Comparison of ENCODE assay signal across 1 cellular context in the genomic region with DNA sequence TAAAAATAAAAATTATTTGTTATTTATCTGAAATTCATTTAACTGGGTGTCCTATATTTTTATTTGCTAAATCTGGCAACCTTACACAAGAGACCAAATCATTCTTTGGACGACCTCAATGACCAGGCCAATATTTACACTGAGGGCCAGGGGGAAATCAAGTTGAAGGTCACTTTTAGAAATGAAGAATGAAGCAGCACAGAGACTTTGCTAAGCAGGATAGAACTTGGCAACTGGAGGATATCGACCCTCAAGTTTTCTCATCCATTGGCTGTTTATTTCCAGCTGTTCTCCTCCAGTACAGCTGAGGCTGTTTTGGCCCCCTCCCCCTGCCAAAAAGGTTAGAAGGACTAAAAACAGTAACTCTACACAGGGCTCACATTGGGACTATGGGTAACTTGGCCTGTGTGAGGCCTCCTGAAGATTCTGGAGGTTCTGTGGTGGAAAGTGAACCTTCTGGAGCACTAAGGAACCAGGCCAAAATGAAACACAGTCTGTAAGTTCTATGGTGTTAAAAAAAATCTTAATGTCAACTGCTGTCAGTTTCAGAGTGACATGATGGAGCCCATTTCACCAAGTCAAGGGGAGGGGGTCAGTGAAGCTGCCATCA.
A peak's percentile ranks its signal among the peaks of the same experiment; 100 is the strongest.
TF ChIP-seq lines count a peak whose summit lies in the region.

No MANE protein-coding gene starts in this region.

TF ChIP-seq in HepG2, 621 proteins besides CTCF, POLR2A, EP300 and RAD21 (continued from another document and continues in another):
- TF ChIP-seq, protein P1, sequence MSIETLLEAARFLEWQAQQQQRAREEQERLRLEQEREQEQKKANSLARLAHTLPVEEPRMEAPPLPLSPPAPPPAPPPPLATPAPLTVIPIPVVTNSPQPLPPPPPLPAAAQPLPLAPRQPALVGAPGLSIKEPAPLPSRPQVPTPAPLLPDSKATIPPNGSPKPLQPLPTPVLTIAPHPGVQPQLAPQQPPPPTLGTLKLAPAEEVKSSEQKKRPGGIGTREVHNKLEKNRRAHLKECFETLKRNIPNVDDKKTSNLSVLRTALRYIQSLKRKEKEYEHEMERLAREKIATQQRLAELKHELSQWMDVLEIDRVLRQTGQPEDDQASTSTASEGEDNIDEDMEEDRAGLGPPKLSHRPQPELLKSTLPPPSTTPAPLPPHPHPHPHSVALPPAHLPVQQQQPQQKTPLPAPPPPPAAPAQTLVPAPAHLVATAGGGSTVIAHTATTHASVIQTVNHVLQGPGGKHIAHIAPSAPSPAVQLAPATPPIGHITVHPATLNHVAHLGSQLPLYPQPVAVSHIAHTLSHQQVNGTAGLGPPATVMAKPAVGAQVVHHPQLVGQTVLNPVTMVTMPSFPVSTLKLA (IDR thresholded peaks at IDR 0.05) = no peak
- TF ChIP-seq, protein P2, sequence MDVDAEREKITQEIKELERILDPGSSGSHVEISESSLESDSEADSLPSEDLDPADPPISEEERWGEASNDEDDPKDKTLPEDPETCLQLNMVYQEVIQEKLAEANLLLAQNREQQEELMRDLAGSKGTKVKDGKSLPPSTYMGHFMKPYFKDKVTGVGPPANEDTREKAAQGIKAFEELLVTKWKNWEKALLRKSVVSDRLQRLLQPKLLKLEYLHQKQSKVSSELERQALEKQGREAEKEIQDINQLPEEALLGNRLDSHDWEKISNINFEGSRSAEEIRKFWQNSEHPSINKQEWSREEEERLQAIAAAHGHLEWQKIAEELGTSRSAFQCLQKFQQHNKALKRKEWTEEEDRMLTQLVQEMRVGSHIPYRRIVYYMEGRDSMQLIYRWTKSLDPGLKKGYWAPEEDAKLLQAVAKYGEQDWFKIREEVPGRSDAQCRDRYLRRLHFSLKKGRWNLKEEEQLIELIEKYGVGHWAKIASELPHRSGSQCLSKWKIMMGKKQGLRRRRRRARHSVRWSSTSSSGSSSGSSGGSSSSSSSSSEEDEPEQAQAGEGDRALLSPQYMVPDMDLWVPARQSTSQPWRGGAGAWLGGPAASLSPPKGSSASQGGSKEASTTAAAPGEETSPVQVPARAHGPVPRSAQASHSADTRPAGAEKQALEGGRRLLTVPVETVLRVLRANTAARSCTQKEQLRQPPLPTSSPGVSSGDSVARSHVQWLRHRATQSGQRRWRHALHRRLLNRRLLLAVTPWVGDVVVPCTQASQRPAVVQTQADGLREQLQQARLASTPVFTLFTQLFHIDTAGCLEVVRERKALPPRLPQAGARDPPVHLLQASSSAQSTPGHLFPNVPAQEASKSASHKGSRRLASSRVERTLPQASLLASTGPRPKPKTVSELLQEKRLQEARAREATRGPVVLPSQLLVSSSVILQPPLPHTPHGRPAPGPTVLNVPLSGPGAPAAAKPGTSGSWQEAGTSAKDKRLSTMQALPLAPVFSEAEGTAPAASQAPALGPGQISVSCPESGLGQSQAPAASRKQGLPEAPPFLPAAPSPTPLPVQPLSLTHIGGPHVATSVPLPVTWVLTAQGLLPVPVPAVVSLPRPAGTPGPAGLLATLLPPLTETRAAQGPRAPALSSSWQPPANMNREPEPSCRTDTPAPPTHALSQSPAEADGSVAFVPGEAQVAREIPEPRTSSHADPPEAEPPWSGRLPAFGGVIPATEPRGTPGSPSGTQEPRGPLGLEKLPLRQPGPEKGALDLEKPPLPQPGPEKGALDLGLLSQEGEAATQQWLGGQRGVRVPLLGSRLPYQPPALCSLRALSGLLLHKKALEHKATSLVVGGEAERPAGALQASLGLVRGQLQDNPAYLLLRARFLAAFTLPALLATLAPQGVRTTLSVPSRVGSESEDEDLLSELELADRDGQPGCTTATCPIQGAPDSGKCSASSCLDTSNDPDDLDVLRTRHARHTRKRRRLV (CRISPR knock-in tag; IDR thresholded peaks at IDR 0.05) = no peak
- no peak for TF ChIP-seq SIN3A (IDR thresholded peaks at IDR 0.05; ENCODE audit: borderline replicate concordance, low read depth, low read length)
- no peak for TF ChIP-seq NR3C1 (CRISPR knock-in tag; IDR thresholded peaks at IDR 0.05)
- TF ChIP-seq, protein P3, sequence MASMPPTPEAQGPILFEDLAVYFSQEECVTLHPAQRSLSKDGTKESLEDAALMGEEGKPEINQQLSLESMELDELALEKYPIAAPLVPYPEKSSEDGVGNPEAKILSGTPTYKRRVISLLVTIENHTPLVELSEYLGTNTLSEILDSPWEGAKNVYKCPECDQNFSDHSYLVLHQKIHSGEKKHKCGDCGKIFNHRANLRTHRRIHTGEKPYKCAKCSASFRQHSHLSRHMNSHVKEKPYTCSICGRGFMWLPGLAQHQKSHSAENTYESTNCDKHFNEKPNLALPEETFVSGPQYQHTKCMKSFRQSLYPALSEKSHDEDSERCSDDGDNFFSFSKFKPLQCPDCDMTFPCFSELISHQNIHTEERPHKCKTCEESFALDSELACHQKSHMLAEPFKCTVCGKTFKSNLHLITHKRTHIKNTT (CRISPR knock-in tag; IDR thresholded peaks at IDR 0.05) = no peak
- TF ChIP-seq, protein P4, sequence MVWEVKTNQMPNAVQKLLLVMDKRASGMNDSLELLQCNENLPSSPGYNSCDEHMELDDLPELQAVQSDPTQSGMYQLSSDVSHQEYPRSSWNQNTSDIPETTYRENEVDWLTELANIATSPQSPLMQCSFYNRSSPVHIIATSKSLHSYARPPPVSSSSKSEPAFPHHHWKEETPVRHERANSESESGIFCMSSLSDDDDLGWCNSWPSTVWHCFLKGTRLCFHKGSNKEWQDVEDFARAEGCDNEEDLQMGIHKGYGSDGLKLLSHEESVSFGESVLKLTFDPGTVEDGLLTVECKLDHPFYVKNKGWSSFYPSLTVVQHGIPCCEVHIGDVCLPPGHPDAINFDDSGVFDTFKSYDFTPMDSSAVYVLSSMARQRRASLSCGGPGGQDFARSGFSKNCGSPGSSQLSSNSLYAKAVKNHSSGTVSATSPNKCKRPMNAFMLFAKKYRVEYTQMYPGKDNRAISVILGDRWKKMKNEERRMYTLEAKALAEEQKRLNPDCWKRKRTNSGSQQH (CRISPR knock-in tag; IDR thresholded peaks at IDR 0.05; ENCODE audit: low read depth) = no peak
- peak; percentile 78; the same call in 1 of the 2 replicates for TF ChIP-seq SOX5 (CRISPR knock-in tag; IDR thresholded peaks at IDR 0.05; ENCODE audit: borderline replicate concordance)
- TF ChIP-seq RNF2 (conservative IDR thresholded peaks at IDR 0.05; ENCODE audit: low read depth) = no peak
- TF ChIP-seq, protein P5, sequence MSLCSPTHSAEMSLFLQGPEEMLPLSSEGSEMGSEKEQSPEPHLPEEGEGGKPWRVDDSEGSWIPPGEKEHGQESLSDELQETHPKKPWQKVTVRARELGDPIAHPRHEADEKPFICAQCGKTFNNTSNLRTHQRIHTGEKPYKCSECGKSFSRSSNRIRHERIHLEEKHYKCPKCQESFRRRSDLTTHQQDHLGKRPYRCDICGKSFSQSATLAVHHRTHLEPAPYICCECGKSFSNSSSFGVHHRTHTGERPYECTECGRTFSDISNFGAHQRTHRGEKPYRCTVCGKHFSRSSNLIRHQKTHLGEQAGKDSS (CRISPR knock-in tag; IDR thresholded peaks at IDR 0.05; ENCODE audit: borderline replicate concordance, low read depth) = no peak
- TF ChIP-seq, protein P6, sequence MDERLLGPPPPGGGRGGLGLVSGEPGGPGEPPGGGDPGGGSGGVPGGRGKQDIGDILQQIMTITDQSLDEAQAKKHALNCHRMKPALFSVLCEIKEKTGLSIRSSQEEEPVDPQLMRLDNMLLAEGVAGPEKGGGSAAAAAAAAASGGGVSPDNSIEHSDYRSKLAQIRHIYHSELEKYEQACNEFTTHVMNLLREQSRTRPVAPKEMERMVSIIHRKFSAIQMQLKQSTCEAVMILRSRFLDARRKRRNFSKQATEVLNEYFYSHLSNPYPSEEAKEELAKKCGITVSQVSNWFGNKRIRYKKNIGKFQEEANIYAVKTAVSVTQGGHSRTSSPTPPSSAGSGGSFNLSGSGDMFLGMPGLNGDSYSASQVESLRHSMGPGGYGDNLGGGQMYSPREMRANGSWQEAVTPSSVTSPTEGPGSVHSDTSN (CRISPR knock-in tag; IDR thresholded peaks at IDR 0.05) = no peak
- TF ChIP-seq ZNF326 (CRISPR knock-in tag; IDR thresholded peaks at IDR 0.05; ENCODE audit: borderline replicate concordance) = no peak
- TF ChIP-seq SIX1 (CRISPR knock-in tag; IDR thresholded peaks at IDR 0.05; ENCODE audit: borderline replicate concordance) = peak; percentile 31; the same call in 1 of the 2 replicates
- no peak; the same call in 1 of the 2 replicates for TF ChIP-seq ZNF24 (IDR thresholded peaks at IDR 0.05)
- TF ChIP-seq ZNF543 (CRISPR knock-in tag; IDR thresholded peaks at IDR 0.05) = no peak
- TF ChIP-seq, protein P7, sequence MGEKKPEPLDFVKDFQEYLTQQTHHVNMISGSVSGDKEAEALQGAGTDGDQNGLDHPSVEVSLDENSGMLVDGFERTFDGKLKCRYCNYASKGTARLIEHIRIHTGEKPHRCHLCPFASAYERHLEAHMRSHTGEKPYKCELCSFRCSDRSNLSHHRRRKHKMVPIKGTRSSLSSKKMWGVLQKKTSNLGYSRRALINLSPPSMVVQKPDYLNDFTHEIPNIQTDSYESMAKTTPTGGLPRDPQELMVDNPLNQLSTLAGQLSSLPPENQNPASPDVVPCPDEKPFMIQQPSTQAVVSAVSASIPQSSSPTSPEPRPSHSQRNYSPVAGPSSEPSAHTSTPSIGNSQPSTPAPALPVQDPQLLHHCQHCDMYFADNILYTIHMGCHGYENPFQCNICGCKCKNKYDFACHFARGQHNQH (CRISPR knock-in tag; IDR thresholded peaks at IDR 0.05) = peak; percentile 81
- TF ChIP-seq ZNF850 (CRISPR knock-in tag; conservative IDR thresholded peaks at IDR 0.05) = no peak
- no peak for TF ChIP-seq ZFP90 (CRISPR knock-in tag; IDR thresholded peaks at IDR 0.05; ENCODE audit: borderline replicate concordance)
- TF ChIP-seq GZF1 (CRISPR knock-in tag; IDR thresholded peaks at IDR 0.05) = peak; percentile 75; the same call in 1 of the 2 replicates
- TF ChIP-seq HNRNPK (IDR thresholded peaks at IDR 0.05; ENCODE audit: low read depth, low read length, poor library complexity, severe bottlenecking) = no peak
- TF ChIP-seq, protein P8, sequence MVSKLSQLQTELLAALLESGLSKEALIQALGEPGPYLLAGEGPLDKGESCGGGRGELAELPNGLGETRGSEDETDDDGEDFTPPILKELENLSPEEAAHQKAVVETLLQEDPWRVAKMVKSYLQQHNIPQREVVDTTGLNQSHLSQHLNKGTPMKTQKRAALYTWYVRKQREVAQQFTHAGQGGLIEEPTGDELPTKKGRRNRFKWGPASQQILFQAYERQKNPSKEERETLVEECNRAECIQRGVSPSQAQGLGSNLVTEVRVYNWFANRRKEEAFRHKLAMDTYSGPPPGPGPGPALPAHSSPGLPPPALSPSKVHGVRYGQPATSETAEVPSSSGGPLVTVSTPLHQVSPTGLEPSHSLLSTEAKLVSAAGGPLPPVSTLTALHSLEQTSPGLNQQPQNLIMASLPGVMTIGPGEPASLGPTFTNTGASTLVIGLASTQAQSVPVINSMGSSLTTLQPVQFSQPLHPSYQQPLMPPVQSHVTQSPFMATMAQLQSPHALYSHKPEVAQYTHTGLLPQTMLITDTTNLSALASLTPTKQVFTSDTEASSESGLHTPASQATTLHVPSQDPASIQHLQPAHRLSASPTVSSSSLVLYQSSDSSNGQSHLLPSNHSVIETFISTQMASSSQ (IDR thresholded peaks at IDR 0.05; ENCODE audit: low read depth) = 0 out of 2 replicates have a peak, but pooled peaks have one; percentile 30
- TF ChIP-seq, protein P8 (CRISPR knock-in tag; IDR thresholded peaks at IDR 0.05; ENCODE audit: borderline replicate concordance) = peak; percentile 39; the same call in 1 of the 2 replicates
- no peak for TF ChIP-seq ZSCAN21 (CRISPR knock-in tag; IDR thresholded peaks at IDR 0.05; ENCODE audit: borderline replicate concordance)
- TF ChIP-seq ZNF674 (CRISPR knock-in tag; IDR thresholded peaks at IDR 0.05; ENCODE audit: low read depth) = no peak
- no peak for TF ChIP-seq ZNF7 (CRISPR knock-in tag; IDR thresholded peaks at IDR 0.05)
- no peak for TF ChIP-seq ZNF879 (CRISPR knock-in tag; IDR thresholded peaks at IDR 0.05)
- TF ChIP-seq KLF12 (CRISPR knock-in tag; IDR thresholded peaks at IDR 0.05; ENCODE audit: borderline replicate concordance) = no peak
- TF ChIP-seq JDP2 (CRISPR knock-in tag; IDR thresholded peaks at IDR 0.05; ENCODE audit: borderline replicate concordance) = no peak
- TF ChIP-seq MYNN (CRISPR knock-in tag; IDR thresholded peaks at IDR 0.05; ENCODE audit: low read depth) = no peak
- peak; percentile 47; the same call in 1 of the 2 replicates for TF ChIP-seq ZMYM3 (CRISPR knock-in tag; IDR thresholded peaks at IDR 0.05)
- no peak for TF ChIP-seq ZNF780A (CRISPR knock-in tag; IDR thresholded peaks at IDR 0.05)
- TF ChIP-seq ELF4 (CRISPR knock-in tag; IDR thresholded peaks at IDR 0.05; ENCODE audit: borderline replicate concordance) = no peak
- TF ChIP-seq ZNF235 (CRISPR knock-in tag; IDR thresholded peaks at IDR 0.05; ENCODE audit: borderline replicate concordance) = no peak
- no peak for TF ChIP-seq NCOA1 (CRISPR knock-in tag; IDR thresholded peaks at IDR 0.05)
- TF ChIP-seq HDAC1 (CRISPR knock-in tag; IDR thresholded peaks at IDR 0.05) = peak; percentile 85
- TF ChIP-seq ZKSCAN1 (IDR thresholded peaks at IDR 0.05; ENCODE audit: low read length) = no peak
- no peak for TF ChIP-seq RFX1 (IDR thresholded peaks at IDR 0.05)
- TF ChIP-seq CBX2 (IDR thresholded peaks at IDR 0.05; ENCODE audit: low read depth, low read length) = no peak
- TF ChIP-seq CBX2 (CRISPR knock-in tag; IDR thresholded peaks at IDR 0.05; ENCODE audit: low read depth) = no peak
- TF ChIP-seq, protein P9, sequence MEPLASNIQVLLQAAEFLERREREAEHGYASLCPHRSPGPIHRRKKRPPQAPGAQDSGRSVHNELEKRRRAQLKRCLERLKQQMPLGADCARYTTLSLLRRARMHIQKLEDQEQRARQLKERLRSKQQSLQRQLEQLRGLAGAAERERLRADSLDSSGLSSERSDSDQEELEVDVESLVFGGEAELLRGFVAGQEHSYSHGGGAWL (CRISPR knock-in tag; IDR thresholded peaks at IDR 0.05) = no peak
- no peak for TF ChIP-seq TGIF2 (CRISPR knock-in tag; IDR thresholded peaks at IDR 0.05)
- no peak for TF ChIP-seq NR1H2 (CRISPR knock-in tag; IDR thresholded peaks at IDR 0.05; ENCODE audit: borderline replicate concordance, low read depth)
- no peak for TF ChIP-seq PRPF4 (IDR thresholded peaks at IDR 0.05; ENCODE audit: low read depth, low read length, poor library complexity, severe bottlenecking)
- TF ChIP-seq HNRNPLL (IDR thresholded peaks at IDR 0.05; ENCODE audit: low read depth, low read length, poor library complexity, severe bottlenecking) = no peak
- peak; percentile 22; the same call in 1 of the 2 replicates for TF ChIP-seq TRIM24 (CRISPR knock-in tag; IDR thresholded peaks at IDR 0.05)
- no peak for TF ChIP-seq IKZF1 (IDR thresholded peaks at IDR 0.05)
- no peak for TF ChIP-seq CREB1 (IDR thresholded peaks at IDR 0.05)
- peak; percentile 47; the same call in 1 of the 2 replicates for TF ChIP-seq CREB1 (CRISPR knock-in tag; IDR thresholded peaks at IDR 0.05)
- TF ChIP-seq WIZ (CRISPR knock-in tag; IDR thresholded peaks at IDR 0.05) = no peak
- no peak for TF ChIP-seq MAFK (conservative IDR thresholded peaks at IDR 0.05 in 1 of 2, IDR thresholded peaks at IDR 0.05 in 1 of 2; ENCODE audit: low read length in 2 of 2)
